Comparison of ENCODE assay signal across 28 cellular contexts in the genomic region with DNA sequence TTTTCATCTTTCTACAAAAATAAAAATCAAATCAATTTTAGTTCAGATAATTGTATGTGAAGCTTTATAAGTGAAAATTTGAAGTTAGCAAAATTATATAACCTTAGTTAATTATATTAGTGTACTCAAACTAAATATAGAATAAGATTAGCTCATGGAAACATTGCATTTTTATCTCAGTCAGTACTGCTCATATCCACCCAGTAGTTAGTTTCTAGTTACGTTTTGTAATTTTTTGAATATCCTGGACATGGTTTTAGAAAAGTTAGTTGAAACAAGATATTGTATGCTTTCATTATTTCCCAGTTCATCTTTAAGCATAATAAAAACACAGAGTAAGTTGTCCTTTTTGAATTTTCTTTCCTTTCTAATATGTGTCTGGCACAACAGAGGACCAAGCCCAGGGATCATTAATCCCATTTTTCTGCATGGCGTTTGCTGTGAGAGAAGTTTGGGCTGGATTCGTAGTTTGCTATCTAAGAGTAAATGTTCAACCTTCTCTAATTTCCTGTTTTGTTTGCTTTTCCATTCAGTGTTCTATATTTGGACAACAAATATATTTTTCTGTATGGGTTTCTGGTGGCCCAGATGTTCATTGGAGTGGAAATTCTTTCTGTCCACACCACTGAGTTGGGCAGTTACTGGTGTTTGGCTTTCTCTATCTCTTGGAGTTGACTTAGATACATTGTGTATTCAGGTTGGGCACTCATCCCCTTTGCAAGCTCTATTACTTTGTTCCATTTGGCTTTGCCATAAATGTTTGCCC.
DNase-seq lines count a peak whose midpoint lies in the region; ATAC-seq, FAIRE-seq and TF ChIP-seq lines count a peak whose summit lies in the region.
"Had no signal": no experiment of that assay in that cellular context is flagged by ENCODE, and none has a peak within 500 bp of the region (broad histone marks: within the 10 kb centered on the region; RNA-seq: fewer than 3 reads in every experiment).

No MANE protein-coding gene starts in this region.

- DNase-seq in RCC 7860 (ENCODE audit: low spot score) (no peak), NOMO-1 treated with dmso at 0.1 percent for 144 hours (lab: John Stamatoyannopoulos, UW; ENCODE audit: unreplicated experiment) (no peak)
- DNase-seq: activated CD4-positive, CD25-positive, alpha-beta regulatory T cell treated with anti-CD3 and anti-CD28 coated beads, Interleukin-2, amount 50 U/mL, for 72 hours; activated CD8-positive, alpha-beta T cell treated with anti-CD3 and anti-CD28 coated beads for 36 hours; activated gamma-delta T cell; activated T-cell treated with anti-CD3 and anti-CD28 coated beads for 4 hours; body of pancreas; CD8-positive, alpha-beta T cell; effector CD8-positive, alpha-beta T cell; foreskin fibroblast; heart right ventricle; left lung; MG63; naive thymus-derived CD8-positive, alpha-beta T cell; NCI-H187 treated with DMSO at 0.1 percent for 48 hours; NCI-H446; ovary; stimulated activated CD4-positive, alpha-beta T cell treated with anti-CD3 and anti-CD28 coated beads, Interleukin-4, amount 100 ng/mL, for 1 hour had no signal

- peaks cover 70% of the 10 kb centered on the region for H3K36me3 Mint-ChIP-seq in nephron (ENCODE audit: low read depth)

- H3K27ac ChIP-seq in BLaER1 treated with 17β-estradiol and CSF1 and Interleukin-3, amounts not matched to agents 10 nM and 100 nM, result peak overlapping the region in 2 of 11 experiments; percentile 17 to 32; a peak in 2 of 22 replicates
- H3K27ac ChIP-seq: heart right ventricle, left lung, ovary, right atrium auricular region had no signal

- H3K4me1 ChIP-seq in BLaER1 treated with 17β-estradiol and CSF1 and Interleukin-3, amounts not matched to agents 10 nM and 100 nM, result peaks cover 8 to 35% (median 30%) of the 10 kb centered on the region in 10 experiments; a peak in 19 of 20 replicates
- H3K4me1 ChIP-seq: left lung, right atrium auricular region had no signal

- no peak overlapping the region for H3K9ac ChIP-seq in BLaER1 treated with 17β-estradiol and CSF1 and Interleukin-3, amounts not matched to agents 10 nM and 100 nM

- H3K27me3 Mint-ChIP-seq in nephron (ENCODE audit: low read depth), result no peaks in the 10 kb centered on the region
- H3K27me3 Mint-ChIP-seq: activated CD8-positive, alpha-beta T cell treated with anti-CD3 and anti-CD28 coated beads for 36 hours; naive thymus-derived CD8-positive, alpha-beta T cell; stimulated activated memory B cell treated with anti-CD40 and anti-IgM and Interleukin-4, amounts not matched to agents 10 μg/mL and 1 μg/mL and 100 μg/mL, for 72 hours had no signal

- H3K27ac Mint-ChIP-seq in nephron, result peak overlapping the region in 2 of 3 experiments; percentile 48 to 71
- H3K27ac Mint-ChIP-seq: CD8-positive, alpha-beta T cell; stimulated activated memory B cell treated with anti-CD40 and anti-IgM and Interleukin-4, amounts not matched to agents 10 μg/mL and 1 μg/mL and 100 μg/mL, for 72 hours had no signal

- peaks cover 0 to 43% (median 33%) of the 10 kb centered on the region in 11 experiments; a peak in 16 of 22 replicates for H3K9me3 ChIP-seq in BLaER1 treated with 17β-estradiol and CSF1 and Interleukin-3, amounts not matched to agents 10 nM and 100 nM (replicated peaks in 1 of 11)
- H3K9me3 ChIP-seq: body of pancreas, heart right ventricle, left lung, MG63, ovary, right atrium auricular region had no signal

- peaks cover 23% of the 10 kb centered on the region for H3K9me3 Mint-ChIP-seq in nephron
- H3K9me3 Mint-ChIP-seq: activated CD8-positive, alpha-beta T cell treated with anti-CD3 and anti-CD28 coated beads for 36 hours; CD8-positive, alpha-beta T cell had no signal

- H3K36me3 ChIP-seq in BLaER1 treated with 17β-estradiol and CSF1 and Interleukin-3, amounts not matched to agents 10 nM and 100 nM, result peaks cover 0 to 74% (median 36%) of the 10 kb centered on the region in 11 experiments; a peak in 17 of 22 replicates
- H3K36me3 ChIP-seq: heart right ventricle, left lung, MG63, ovary, right atrium auricular region had no signal

- peak; percentile 52 for FAIRE-seq in RCC 7860 (lab: Jason Lieb, UNC)
- FAIRE-seq: H54, TTC549 had no signal

- no peak overlapping the region for H3K4me3 Mint-ChIP-seq in nephron
- H3K4me3 Mint-ChIP-seq: activated CD8-positive, alpha-beta T cell treated with anti-CD3 and anti-CD28 coated beads for 36 hours; CD8-positive, alpha-beta T cell; mesothelial cell of epicardium; stimulated activated memory B cell treated with anti-CD40 and anti-IgM and Interleukin-4, amounts not matched to agents 10 μg/mL and 1 μg/mL and 100 μg/mL, for 72 hours had no signal

- H3K4me2 ChIP-seq in BLaER1 treated with 17β-estradiol and CSF1 and Interleukin-3, amounts not matched to agents 10 nM and 100 nM, result peak overlapping the region; percentile 28 to 79 (median 57); a peak in 17 of 22 replicates

- no peak for TF ChIP-seq CTCF in nephron (IDR thresholded peaks at IDR 0.05; ENCODE audit: unreplicated experiment in 3 of 3)

- H4K20me1 ChIP-seq in BLaER1 treated with 17β-estradiol and CSF1 and Interleukin-3, amounts not matched to agents 10 nM and 100 nM, result peaks cover 22 to 96% (median 54%) of the 10 kb centered on the region in 11 experiments; a peak in 18 of 22 replicates

- peak; percentile 52 for ATAC-seq in GM18909 (IDR thresholded peaks at IDR 0.05; ENCODE audit: poor library complexity, unreplicated experiment)
- no peak for ATAC-seq in GM18870 (IDR thresholded peaks at IDR 0.05; ENCODE audit: unreplicated experiment)
- ATAC-seq in GM21447 (IDR thresholded peaks at IDR 0.05; ENCODE audit: unreplicated experiment), result no peak
- ATAC-seq: activated CD8-positive, alpha-beta T cell treated with anti-CD3 and anti-CD28 coated beads for 36 hours; body of pancreas; CD8-positive, alpha-beta T cell; left lung; naive thymus-derived CD8-positive, alpha-beta T cell; stimulated activated memory B cell treated with anti-CD40 and anti-IgM and Interleukin-4, amounts not matched to agents 10 μg/mL and 1 μg/mL and 100 μg/mL, for 72 hours had no signal

- no peaks in the 10 kb centered on the region for H3K27me3 ChIP-seq in BLaER1 treated with 17β-estradiol and CSF1 and Interleukin-3, amounts not matched to agents 10 nM and 100 nM
- H3K27me3 ChIP-seq: body of pancreas, left lung, MG63, ovary, right atrium auricular region had no signal

- H3K4me3 ChIP-seq in BLaER1 treated with 17β-estradiol and CSF1 and Interleukin-3, amounts not matched to agents 10 nM and 100 nM, result peak overlapping the region in 2 of 10 experiments; percentile 6 to 27; a peak in 2 of 20 replicates
- H3K4me3 ChIP-seq: body of pancreas, heart right ventricle, left lung, MG63, ovary, right atrium auricular region had no signal

- H3K4me1 Mint-ChIP-seq in nephron, result peaks cover 10% of the 10 kb centered on the region
